In genomic region chr19:42233106-42233505, GRCh38 we compare ENCODE assay signal across 26 cellular contexts. TPM values are rescaled to one million over a fixed set of nuclear protein-coding genes. Genes with fewer than 3 reads are reported as not detected.
A peak's percentile ranks its signal among the peaks of the same experiment; 100 is the strongest.
DNase-seq lines count a peak whose midpoint lies in the region; ATAC-seq and TF ChIP-seq lines count a peak whose summit lies in the region.
"Had no signal": no experiment of that assay in that cellular context is flagged by ENCODE, and none has a peak within 500 bp of the region (broad histone marks: within the 10 kb centered on the region; RNA-seq: fewer than 3 reads in every experiment).

No MANE protein-coding gene starts in this region.

- peaks cover 80% of the 10 kb centered on the region for H3K36me3 Mint-ChIP-seq in Calu3 (ENCODE audit: insufficient read depth, unreplicated experiment)

- no TSS peak for BruUV-seq in Calu3 (replicated peaks; lab: Mats Ljungman, UMichigan)

- peaks cover 74% of the 10 kb centered on the region for H3K36me3 ChIP-seq in SJCRH30

- no peak for TF ChIP-seq CTCF in Calu3 (IDR thresholded peaks at IDR 0.05; ENCODE audit: unreplicated experiment)

- CTCF ChIA-PET in Calu3 (lab: Charles Lee), result interaction anchor here (2.6 kb wide), 1 partner anchor 10 kb away, joined by 11 read pairs; the partner anchor contains the start of gene GSK3A

- H3K27ac Mint-ChIP-seq in Calu3 (ENCODE audit: unreplicated experiment), result peak overlapping the region; percentile 58
- H3K27ac Mint-ChIP-seq: activated T-cell treated with anti-CD3 and anti-CD28 coated beads, Interleukin-2, amount 50 U/mL, for 72 hours; H9 had no signal

- H3K27ac ChIP-seq in SJCRH30, result no peak overlapping the region
- H3K27ac ChIP-seq: 22Rv1, gastrocnemius medialis, PC-9, sigmoid colon, SJSA1 had no signal

- no peaks in the 10 kb centered on the region for H3K9me3 ChIP-seq in SJCRH30 (replicated peaks)
- H3K9me3 ChIP-seq: gastrocnemius medialis, sigmoid colon, SJSA1, tibial nerve had no signal

- H3K27me3 ChIP-seq in SJCRH30, result no peaks in the 10 kb centered on the region
- H3K27me3 ChIP-seq: gastrocnemius medialis, sigmoid colon, SJSA1, tibial nerve had no signal

- ATAC-seq in HG03045 (IDR thresholded peaks at IDR 0.05; ENCODE audit: unreplicated experiment) (no peak), Right ventricle myocardium superior (ENCODE audit: poor library complexity) (no peak)
- ATAC-seq: gastrocnemius medialis had no signal

- peak; percentile 34 for DNase-seq in DMS53 (lab: John Stamatoyannopoulos, UW)
- DNase-seq in DMS53 treated with DMSO at 0.1 percent for 48 hours (lab: John Stamatoyannopoulos, UW; ENCODE audit: unreplicated experiment), result no peak
- no peak for DNase-seq in Calu3
- peak; percentile 53 to 59 for DNase-seq in SJCRH30
- DNase-seq in myocyte (ENCODE audit: low read depth), result peak; percentile 39
- no peak for DNase-seq in Right ventricle myocardium superior
- DNase-seq in SK-N-DZ (ENCODE audit: low spot score), result no peak
- DNase-seq: activated T-cell treated with anti-CD3 and anti-CD28 coated beads, Interleukin-2, amount 50 U/mL, for 72 hours; anterior cingulate cortex; DMS79 treated with DMSO at 0.1 percent for 48 hours; gastrocnemius medialis; H9; Kasumi-1; NCI-H1092; NCI-H2029; NCI-H446; NK-92 treated with Interleukin-12 subunit alpha and Interleukin-12 subunit beta, amount 100 ng/mL, for 24 hours; PC-9; sigmoid colon had no signal

- H3K4me1 Mint-ChIP-seq in Calu3 (ENCODE audit: low read depth, unreplicated experiment), result no peaks in the 10 kb centered on the region

- no peak overlapping the region for H3K4me3 Mint-ChIP-seq in Calu3 (ENCODE audit: low read depth, unreplicated experiment)
- H3K4me3 Mint-ChIP-seq: activated naive CD4-positive, alpha-beta T cell treated with anti-CD3 and anti-CD28 coated beads, Interleukin-2, amount 50 U/mL, for 24 hours; activated T-cell treated with anti-CD3 and anti-CD28 coated beads, Interleukin-2, amount 50 U/mL, for 72 hours; CD4-positive, alpha-beta memory T cell; H9; T-helper 1 cell treated with Interleukin-12 subunit alpha and Interleukin-12 subunit beta and Interleukin-4 antibody, amounts not matched to agents 30 μg/mL and 1 μg/mL, for 36 hours had no signal

- no peak overlapping the region for H3K4me3 ChIP-seq in SJCRH30
- H3K4me3 ChIP-seq: gastrocnemius medialis, PC-9, sigmoid colon, SJSA1, tibial nerve had no signal

- no peaks in the 10 kb centered on the region for H3K27me3 Mint-ChIP-seq in Calu3 (ENCODE audit: unreplicated experiment)
- H3K27me3 Mint-ChIP-seq: activated naive CD4-positive, alpha-beta T cell treated with anti-CD3 and anti-CD28 coated beads, Interleukin-2, amount 50 U/mL, for 24 hours; CD4-positive, alpha-beta memory T cell had no signal

- H3K4me1 ChIP-seq in SJCRH30, result peaks cover 11% of the 10 kb centered on the region; the same call in 1 of the 2 replicates
- H3K4me1 ChIP-seq: gastrocnemius medialis, SJSA1 had no signal

- H3K9me3 Mint-ChIP-seq in Calu3 (ENCODE audit: low read depth, unreplicated experiment), result no peaks in the 10 kb centered on the region
- H3K9me3 Mint-ChIP-seq: activated naive CD4-positive, alpha-beta T cell treated with anti-CD3 and anti-CD28 coated beads, Interleukin-2, amount 50 U/mL, for 24 hours; activated T-cell treated with anti-CD3 and anti-CD28 coated beads, Interleukin-2, amount 50 U/mL, for 72 hours; CD4-positive, alpha-beta memory T cell; H9; T-helper 1 cell treated with Interleukin-12 subunit alpha and Interleukin-12 subunit beta and Interleukin-4 antibody, amounts not matched to agents 30 μg/mL and 1 μg/mL, for 36 hours had no signal

- intact Hi-C loops in Calu3 (cut with micrococcal nuclease; ENCODE audit: unreplicated experiment) (no loop called here), Right ventricle myocardium superior (cut with DNase I) (no loop called here)

RNA-seq across cellular contexts. Expression of gene GSK3A, which starts 9.3 kb away (rescaled TPM):
- 58.8 and 60.6 TPM in 2 replicates for total RNA-seq in Calu3 (2022)
- 34.9 and 37.1 TPM in 2 replicates for total RNA-seq in SJCRH30 (2014; rRNA removed; shearing (Covaris generic))
- 30.5 and 35.0 TPM in 2 replicates for total RNA-seq in myocyte
- 54.0 TPM for polyA plus RNA-seq in myocyte (2012)
- total RNA-seq in Right ventricle myocardium superior, result 35.6 TPM
- 39.7 and 55.9 TPM in 2 replicates for polyA plus RNA-seq in SK-N-DZ (2014; cell fraction: cytosol; rRNA removed)
- 26.7 and 35.8 TPM in 2 replicates for polyA plus RNA-seq in SK-N-DZ (2014; cell fraction: nucleus; rRNA removed)

RNA-seq across cellular contexts. Expression of gene ZNF526, which starts 13.0 kb away (rescaled TPM):
- 25.4 and 32.3 TPM in 2 replicates for total RNA-seq in Calu3 (2022)
- total RNA-seq in SJCRH30 (2014; rRNA removed; shearing (Covaris generic)), result 9.2 and 10.7 TPM in 2 replicates
- total RNA-seq in myocyte, result 6.6 and 7.1 TPM in 2 replicates
- 6.2 TPM for polyA plus RNA-seq in myocyte (2012)
- 5.4 TPM for total RNA-seq in Right ventricle myocardium superior
- polyA plus RNA-seq in SK-N-DZ (2014; cell fraction: cytosol; rRNA removed), result 7.7 and 9.3 TPM in 2 replicates
- 5.6 and 6.5 TPM in 2 replicates for polyA plus RNA-seq in SK-N-DZ (2014; cell fraction: nucleus; rRNA removed)

RNA-seq across cellular contexts. Expression of gene DEDD2, which starts 15.6 kb away (rescaled TPM):
- total RNA-seq in Calu3 (2022) (67.5 and 78.3 TPM in 2 replicates), myocyte (26.3 and 34.5 TPM in 2 replicates), Right ventricle myocardium superior (14.8 TPM)
- total RNA-seq in SJCRH30 (2014; rRNA removed; shearing (Covaris generic)), result 16.2 and 18.0 TPM in 2 replicates
- 20.1 TPM for polyA plus RNA-seq in myocyte (2012)
- polyA plus RNA-seq in SK-N-DZ (2014; cell fraction: cytosol; rRNA removed), result 50.8 and 59.3 TPM in 2 replicates
- 44.6 and 50.5 TPM in 2 replicates for polyA plus RNA-seq in SK-N-DZ (2014; cell fraction: nucleus; rRNA removed)

RNA-seq across cellular contexts. Expression of gene ERF, which starts 21.8 kb away (rescaled TPM):
- 100 and 124 TPM in 2 replicates for total RNA-seq in Calu3 (2022)
- total RNA-seq in SJCRH30 (2014; rRNA removed; shearing (Covaris generic)), result 35.1 and 37.7 TPM in 2 replicates
- 44.6 and 55.2 TPM in 2 replicates for total RNA-seq in myocyte
- 65.4 TPM for polyA plus RNA-seq in myocyte (2012)
- 42.1 TPM for total RNA-seq in Right ventricle myocardium superior
- 30.2 and 33.4 TPM in 2 replicates for polyA plus RNA-seq in SK-N-DZ (2014; cell fraction: cytosol; rRNA removed)
- 69.8 and 78.5 TPM in 2 replicates for polyA plus RNA-seq in SK-N-DZ (2014; cell fraction: nucleus; rRNA removed)

RNA-seq across cellular contexts. Expression of gene CIC, which starts 35.9 kb away (rescaled TPM):
- total RNA-seq in Calu3 (2022) (72.6 and 75.5 TPM in 2 replicates), myocyte (38.8 and 49.0 TPM in 2 replicates), Right ventricle myocardium superior (33.6 TPM)
- 19.1 and 21.5 TPM in 2 replicates for total RNA-seq in SJCRH30 (2014; rRNA removed; shearing (Covaris generic))
- polyA plus RNA-seq in myocyte (2012), result 55.5 TPM
- 14.2 and 17.4 TPM in 2 replicates for polyA plus RNA-seq in SK-N-DZ (2014; cell fraction: cytosol; rRNA removed)
- polyA plus RNA-seq in SK-N-DZ (2014; cell fraction: nucleus; rRNA removed), result 35.7 and 42.1 TPM in 2 replicates

Comparison
In these comparisons a context has a peak if more than half of its experiments do, and no peak if none do; other contexts are left out.
1. DNase-seq: peak in DMS53 (single experiment), SJCRH30 (2 of 2) and myocyte (single experiment); none in DMS53 treated with DMSO at 0.1 percent for 48 hours (single experiment), Calu3 (single experiment), Right ventricle myocardium superior (single experiment) and SK-N-DZ (single experiment).